25 cellular contexts compared by ENCODE assay signal in genomic region chr15:48385031-48385430, GRCh38. TPM values are rescaled to one million over a fixed set of nuclear protein-coding genes. Genes with fewer than 3 reads are reported as not detected.
DNase-seq lines count a peak whose midpoint lies in the region; ATAC-seq, FAIRE-seq and TF ChIP-seq lines count a peak whose summit lies in the region.
"Had no signal": no experiment of that assay in that cellular context is flagged by ENCODE, and none has a peak within 500 bp of the region (broad histone marks: within the 10 kb centered on the region; RNA-seq: fewer than 3 reads in every experiment).

No MANE protein-coding gene starts in this region.

- H3K27me3 ChIP-seq in BLaER1 (no peaks in the 10 kb centered on the region), mesenchymal stem cell (ENCODE audit: control insufficient read depth in 1 of 2, insufficient read depth in 1 of 2, low read length in 2 of 2) (no peaks in the 10 kb centered on the region)
- H3K27me3 ChIP-seq: ascending aorta, esophagus muscularis mucosa, SJSA1, uterus had no signal

- H3K9ac ChIP-seq in BLaER1, result no peak overlapping the region
- H3K9ac ChIP-seq in mesenchymal stem cell (ENCODE audit: low read length), result peak overlapping the region; percentile 74

- 98% methylated on average over 3 of the region's 3 CpGs for WGBS in mesenchymal stem cell

- H2AFZ ChIP-seq in mesenchymal stem cell (ENCODE audit: low read depth, low read length), result no peak overlapping the region

- H3K4me2 ChIP-seq in BLaER1 (peak overlapping the region; percentile 17; the same call in 1 of the 2 replicates), mesenchymal stem cell (ENCODE audit: low read length, poor library complexity, severe bottlenecking) (no peak overlapping the region)

- H3K9me3 ChIP-seq in BLaER1 (no peaks in the 10 kb centered on the region), mesenchymal stem cell (ENCODE audit: control insufficient read depth, low read length) (no peaks in the 10 kb centered on the region)
- H3K9me3 ChIP-seq: ascending aorta, esophagus muscularis mucosa, left ventricle myocardium inferior, SJSA1, uterus had no signal

- H3K4me1 ChIP-seq in BLaER1, result peaks cover 32% of the 10 kb centered on the region
- H3K4me1 ChIP-seq in mesenchymal stem cell (ENCODE audit: control insufficient read depth, insufficient read depth, low read depth, low read length), result peaks cover 7% of the 10 kb centered on the region
- H3K4me1 ChIP-seq: uterus had no signal

- H3K79me1 ChIP-seq in mesenchymal stem cell (replicated peaks; ENCODE audit: low read length, poor library complexity, severe bottlenecking), result no peaks in the 10 kb centered on the region

- no peaks in the 10 kb centered on the region for H3K36me3 ChIP-seq in BLaER1
- no peaks in the 10 kb centered on the region for H3K36me3 ChIP-seq in mesenchymal stem cell (ENCODE audit: control insufficient read depth in 1 of 2, insufficient read depth in 2 of 2, low read depth in 1 of 2, low read length in 2 of 2)
- H3K36me3 ChIP-seq: ascending aorta, esophagus muscularis mucosa, left ventricle myocardium inferior, SJSA1, uterus had no signal

- no peak overlapping the region for H2BK12ac ChIP-seq in mesenchymal stem cell (ENCODE audit: low read length in 2 of 2)

- H4K91ac ChIP-seq in mesenchymal stem cell (ENCODE audit: low read length), result no peak overlapping the region

- no peak overlapping the region for H2BK15ac ChIP-seq in mesenchymal stem cell (ENCODE audit: low read depth, poor library complexity, severe bottlenecking)

- peak; percentile 32 for ATAC-seq in esophagus mucosa
- no peak for ATAC-seq in HG02678 (IDR thresholded peaks at IDR 0.05; ENCODE audit: unreplicated experiment)
- ATAC-seq in GM18505 (IDR thresholded peaks at IDR 0.05; ENCODE audit: unreplicated experiment), result no peak
- no peak for ATAC-seq in GM18861 (IDR thresholded peaks at IDR 0.05; ENCODE audit: unreplicated experiment)

- TF ChIP-seq POLR2A in GM18505 (IDR thresholded peaks at IDR 0.05; ENCODE audit: borderline replicate concordance, extremely low read depth, insufficient read depth, insufficient read length), result no peak

- peak; percentile 35 for FAIRE-seq in RCC 7860 (lab: Jason Lieb, UNC)
- FAIRE-seq: GM12892 had no signal

- no peak overlapping the region for H2AK5ac ChIP-seq in mesenchymal stem cell (ENCODE audit: low read length, severe bottlenecking)

- no peak overlapping the region for H2BK5ac ChIP-seq in mesenchymal stem cell (ENCODE audit: low read depth, low read length, poor library complexity, severe bottlenecking)

- no peak overlapping the region for H3K14ac ChIP-seq in mesenchymal stem cell (ENCODE audit: low read length in 2 of 2)

- H3K23ac ChIP-seq in mesenchymal stem cell (ENCODE audit: low read length in 2 of 2), result no peak overlapping the region

- H3K4ac ChIP-seq in mesenchymal stem cell (ENCODE audit: low read depth in 1 of 2, low read length in 2 of 2), result no peak overlapping the region

- H3K27ac ChIP-seq in BLaER1 (no peak overlapping the region), mesenchymal stem cell (ENCODE audit: low read length, poor library complexity, severe bottlenecking) (no peak overlapping the region)
- H3K27ac ChIP-seq: esophagus muscularis mucosa, HL-60, left ventricle myocardium inferior, SJSA1, uterus had no signal

- DNase-seq in RCC 7860 (ENCODE audit: low spot score), result peak; percentile 52
- DNase-seq in mesenchymal stem cell, result peak; percentile 15
- no peak for DNase-seq in NCI-H187 treated with DMSO at 0.1 percent for 48 hours (lab: John Stamatoyannopoulos, UW)
- DNase-seq: activated CD4-positive, alpha-beta T cell treated with anti-CD3 and anti-CD28 coated beads, Interleukin-2, amount 10 ng/mL, durations not matched to agents 24 days and 14 days; activated naive CD4-positive, alpha-beta T cell treated with anti-CD3 and anti-CD28 coated beads, Interleukin-2, amount 50 U/mL, for 16 hours; CD8-positive, alpha-beta memory T cell; cerebellar nuclear complex; DMS53; effector CD8-positive, alpha-beta T cell; left ventricle myocardium inferior; NCI-H1436; NCI-H510A treated with DMSO at 0.1 percent for 48 hours; NK-92 treated with Interleukin-12 subunit alpha and Interleukin-12 subunit beta, amount 100 ng/mL, for 24 hours; T-helper 2 cell had no signal

- no peak overlapping the region for H3K18ac ChIP-seq in mesenchymal stem cell (ENCODE audit: low read depth in 1 of 2, low read length in 2 of 2)

- H2BK120ac ChIP-seq in mesenchymal stem cell (ENCODE audit: low read depth, low read length), result no peak overlapping the region

- H3K4me3 ChIP-seq in BLaER1 (no peak overlapping the region), mesenchymal stem cell (ENCODE audit: insufficient read depth in 1 of 2, low read depth in 1 of 2, low read length in 2 of 2) (peak overlapping the region in 1 of 2 experiments; percentile 29)
- H3K4me3 ChIP-seq: ascending aorta, esophagus muscularis mucosa, left ventricle myocardium inferior, SJSA1, uterus had no signal

- no peaks in the 10 kb centered on the region for H4K20me1 ChIP-seq in BLaER1

- H4K8ac ChIP-seq in mesenchymal stem cell (ENCODE audit: low read length), result no peak overlapping the region

RNA-seq across cellular contexts. Expression of gene DUT, which starts 53.8 kb away (rescaled TPM):
- total RNA-seq in esophagus mucosa, result 68.7 TPM
- polyA plus RNA-seq in mesenchymal stem cell (2013, experiment 1 of 2), result 62.3 TPM
- polyA plus RNA-seq in mesenchymal stem cell (2013, experiment 2 of 2), result 64.5 TPM
